Comparison of ENCODE assay signal across 8 cellular contexts in the genomic region with DNA sequence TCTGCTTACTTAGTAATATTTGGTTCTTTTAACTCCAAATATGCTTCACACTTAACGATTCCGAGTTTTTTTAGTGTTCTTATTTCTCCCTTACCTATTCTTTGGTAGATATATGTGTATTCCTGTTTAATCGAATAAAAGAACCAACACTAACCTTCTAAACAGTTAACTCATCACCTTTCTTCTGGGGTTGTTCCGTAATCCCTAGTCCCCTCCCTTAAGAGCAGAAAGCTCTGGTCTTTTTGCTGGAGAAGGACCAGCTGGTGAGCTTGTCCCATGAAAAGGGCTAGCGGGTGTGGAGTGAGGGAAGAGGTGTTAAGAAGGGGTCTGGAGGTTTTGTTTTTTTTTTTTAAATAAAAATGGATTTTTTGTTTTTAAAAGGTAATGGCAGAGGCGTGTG. TPM values are rescaled to one million over a fixed set of nuclear protein-coding genes. Genes with fewer than 3 reads are reported as not detected.
DNase-seq lines count a peak whose midpoint lies in the region; ATAC-seq and TF ChIP-seq lines count a peak whose summit lies in the region.
"Not testable (repeated sequence)": the region's sequence is repeated elsewhere in the genome, so short reads cannot be mapped to it uniquely, and the experiment has no call there.

No MANE protein-coding gene starts in this region.

- H3K79me2 ChIP-seq in ACC112 (ENCODE audit: control insufficient read depth, insufficient read depth, low read length, unreplicated experiment): not testable (repeated sequence)

- ATAC-seq in GM19023 (IDR thresholded peaks at IDR 0.05; ENCODE audit: unreplicated experiment) (peak; percentile 41), HG02588 (IDR thresholded peaks at IDR 0.05; ENCODE audit: unreplicated experiment) (peak; percentile 20), HG03439 (IDR thresholded peaks at IDR 0.05; ENCODE audit: unreplicated experiment) (peak; percentile 36), left colon (peak; percentile 20), psoas muscle (peak in 3 of 4 donors; percentile 26 to 59 (median 34))

- intact Hi-C loops in left colon (cut with DNase I, micrococcal nuclease); psoas muscle (cut with DNase I): not testable (repeated sequence)

- not testable (repeated sequence) for H3K27me3 ChIP-seq in ACC112 (ENCODE audit: insufficient read depth, low read length); duodenal mucosa (ENCODE audit: control insufficient read depth in 1 of 2, insufficient read depth in 2 of 2, low read length in 2 of 2); psoas muscle (ENCODE audit: insufficient read depth in 3 of 3, low read length in 2 of 3)

- H3K9ac ChIP-seq in duodenal mucosa (ENCODE audit: low read depth in 1 of 2, low read length in 2 of 2): not testable (repeated sequence)

- H3K27ac ChIP-seq in ACC112 (ENCODE audit: low read depth, low read length); duodenal mucosa (ENCODE audit: low read depth, low read length); psoas muscle: not testable (repeated sequence)

- 5 to 9% (median 8%) methylated on average over 4 of the region's 6 CpGs for WGBS in psoas muscle, 3 donors

- H2AFZ ChIP-seq in ACC112 (ENCODE audit: low read length, unreplicated experiment): not testable (repeated sequence)

- H3K4me1 ChIP-seq in ACC112 (ENCODE audit: control insufficient read depth, insufficient read depth, low read length, unreplicated experiment); duodenal mucosa (ENCODE audit: control insufficient read depth in 1 of 2, insufficient read depth in 2 of 2, low read length in 2 of 2); psoas muscle: not testable (repeated sequence)

- not testable (repeated sequence) for TF ChIP-seq CTCF in WI38 (IDR thresholded peaks at IDR 0.05; ENCODE audit: low read depth, low read length); psoas muscle (IDR thresholded peaks at IDR 0.05)

- H3K36me3 ChIP-seq in ACC112 (ENCODE audit: insufficient read depth, low read length); duodenal mucosa (ENCODE audit: control insufficient read depth in 1 of 2, insufficient read depth in 2 of 2, low read length in 2 of 2); psoas muscle (ENCODE audit: insufficient read depth in 1 of 2, low read depth in 1 of 2): not testable (repeated sequence)

- peak overlapping the region; percentile 83 for H3K4me3 ChIP-seq in ACC112 (ENCODE audit: low read depth, low read length)
- H3K4me3 ChIP-seq in WI38 (ENCODE audit: low read depth, low read length): peak overlapping the region; percentile 67
- peak overlapping the region; percentile 43 to 48 for H3K4me3 ChIP-seq in duodenal mucosa (ENCODE audit: low read depth in 1 of 2, low read length in 2 of 2)
- peak overlapping the region; percentile 75 for H3K4me3 ChIP-seq in psoas muscle

- not testable (repeated sequence) for DNase-seq in left colon, psoas muscle

- not testable (repeated sequence) for H3K9me3 ChIP-seq in duodenal mucosa (ENCODE audit: control insufficient read depth in 1 of 2, low read length in 2 of 2); psoas muscle

RNA-seq across cellular contexts. Expression of a gene that starts 0.3 kb away (rescaled TPM):
- total RNA-seq in left colon (10 to 100 TPM; 22.3 to 27.0 TPM), psoas muscle (10 to 100 TPM in 2 of 4 donors, 1 to 10 TPM in 2; 5.9 to 11.2 (median 10.1) TPM)
- 10 to 100 TPM in 2 of 3 donors, 1 to 10 TPM in 1; 7.5 to 15.0 (median 12.2) TPM for polyA plus RNA-seq in psoas muscle
